ENCODE assay signal across 8 cellular contexts in genomic region chr2:166361351-166362153, GRCh38. TPM values are rescaled to one million over a fixed set of nuclear protein-coding genes. Genes with fewer than 3 reads are reported as not detected.
DNase-seq lines count a peak whose midpoint lies in the region.

No MANE protein-coding gene starts in this region.

- no peak overlapping the region for H3K4me3 Mint-ChIP-seq in activated T-helper 2 cell treated with anti-CD3 and anti-CD28 coated beads, Interferon-gamma antibody, Interleukin-2, Interleukin-4, amounts not matched to agents 10 μg/mL and 5 μg/mL and 100 μg/mL, durations not matched to agents 14 hours and 24 hours and 36 hours (ENCODE audit: low read depth)

- H3K27me3 Mint-ChIP-seq in activated T-helper 2 cell treated with anti-CD3 and anti-CD28 coated beads, Interferon-gamma antibody, Interleukin-2, Interleukin-4, amounts not matched to agents 10 μg/mL and 5 μg/mL and 100 μg/mL, durations not matched to agents 14 hours and 24 hours and 36 hours (ENCODE audit: low read depth) = no peaks in the 10 kb centered on the region

- no peaks in the 10 kb centered on the region for H3K9me3 Mint-ChIP-seq in activated T-helper 2 cell treated with anti-CD3 and anti-CD28 coated beads, Interferon-gamma antibody, Interleukin-2, Interleukin-4, amounts not matched to agents 10 μg/mL and 5 μg/mL and 100 μg/mL, durations not matched to agents 14 hours and 24 hours and 36 hours

- intact Hi-C loops in activated T-helper 2 cell treated with anti-CD3 and anti-CD28 coated beads, Interferon-gamma antibody, Interleukin-2, Interleukin-4, amounts not matched to agents 10 μg/mL and 5 μg/mL and 100 μg/mL, durations not matched to agents 14 hours and 24 hours and 36 hours (cut with micrococcal nuclease) = no loop called here

- H3K27me3 ChIP-seq in adipocyte (replicated peaks; ENCODE audit: control insufficient read depth, insufficient read depth, low read length) = no peaks in the 10 kb centered on the region

- no peak overlapping the region for H3K9ac ChIP-seq in adipocyte (ENCODE audit: low read length)

- H3K4me3 ChIP-seq in adipocyte (ENCODE audit: low read length) = no peak overlapping the region

- no peaks in the 10 kb centered on the region for H3K4me1 Mint-ChIP-seq in activated T-helper 2 cell treated with anti-CD3 and anti-CD28 coated beads, Interferon-gamma antibody, Interleukin-2, Interleukin-4, amounts not matched to agents 10 μg/mL and 5 μg/mL and 100 μg/mL, durations not matched to agents 14 hours and 24 hours and 36 hours (ENCODE audit: low read depth)

- no peak overlapping the region for H3K27ac Mint-ChIP-seq in activated T-helper 2 cell treated with anti-CD3 and anti-CD28 coated beads, Interferon-gamma antibody, Interleukin-2, Interleukin-4, amounts not matched to agents 10 μg/mL and 5 μg/mL and 100 μg/mL, durations not matched to agents 14 hours and 24 hours and 36 hours

- peaks cover 9% of the 10 kb centered on the region for H3K4me1 ChIP-seq in adipocyte (ENCODE audit: control insufficient read depth, insufficient read depth, low read length)

- DNase-seq in NCI-H1694 treated with DMSO at 0.1 percent for 48 hours (lab: John Stamatoyannopoulos, UW) = peak; percentile 26
- no peak for DNase-seq in NCI-H1694 (lab: John Stamatoyannopoulos, UW)
- DNase-seq in HT1080 (ENCODE audit: low read depth) = peak; percentile 39
- DNase-seq in adipocyte (ENCODE audit: low read depth) = peak; percentile 72
- peak; percentile 54 to 57 for DNase-seq in lung microvascular endothelial cell (ENCODE audit: low read depth in 2 of 2)
- no peak for DNase-seq in KG1 (lab: John Stamatoyannopoulos, UW)
- DNase-seq in activated T-helper 2 cell treated with anti-CD3 and anti-CD28 coated beads, Interferon-gamma antibody, Interleukin-2, Interleukin-4, amounts not matched to agents 10 μg/mL and 5 μg/mL and 100 μg/mL, durations not matched to agents 14 hours and 24 hours and 36 hours (ENCODE audit: low spot score) = no peak
- no peak for DNase-seq in stimulated activated CD4-positive, alpha-beta T cell treated with anti-CD3 and anti-CD28 coated beads, Interleukin-2, amount 100 ng/mL, for 24 hours

- no peaks in the 10 kb centered on the region for H3K36me3 ChIP-seq in adipocyte (ENCODE audit: control insufficient read depth, insufficient read depth, low read length, severe bottlenecking)

- H3K9me3 ChIP-seq in adipocyte (ENCODE audit: control insufficient read depth, low read length) = no peaks in the 10 kb centered on the region

- H3K36me3 Mint-ChIP-seq in activated T-helper 2 cell treated with anti-CD3 and anti-CD28 coated beads, Interferon-gamma antibody, Interleukin-2, Interleukin-4, amounts not matched to agents 10 μg/mL and 5 μg/mL and 100 μg/mL, durations not matched to agents 14 hours and 24 hours and 36 hours (ENCODE audit: low read depth) = no peaks in the 10 kb centered on the region

RNA-seq across cellular contexts. Expression of gene SCN9A, which starts 14.2 kb away (rescaled TPM):
- total RNA-seq in HT1080 (2014; rRNA removed; shearing (Covaris generic)) = 1.1 and 1.8 TPM in 2 replicates
- 0.76 and 0.96 TPM in 2 replicates for polyA plus RNA-seq in HT1080 (2015; cell fraction: cytosol; rRNA removed)
- polyA plus RNA-seq in HT1080 (2015; cell fraction: nucleus; rRNA removed) = 1.6 and 1.8 TPM in 2 replicates
- under 0.01 and 0.22 TPM in 2 replicates for total RNA-seq in lung microvascular endothelial cell
- 0.16 TPM in 1 of 2 replicates, not detected in the other for total RNA-seq in activated T-helper 2 cell treated with anti-CD3 and anti-CD28 coated beads, Interferon-gamma antibody, Interleukin-2, Interleukin-4, amounts not matched to agents 10 μg/mL and 5 μg/mL and 100 μg/mL, durations not matched to agents 14 hours and 24 hours and 36 hours

Comparison
In these comparisons a context has a peak if more than half of its experiments do, and no peak if none do; other contexts are left out.
1. DNase-seq: peak in NCI-H1694 treated with DMSO at 0.1 percent for 48 hours (single experiment), HT1080 (single experiment), adipocyte (single experiment) and lung microvascular endothelial cell (2 of 2); none in NCI-H1694 (single experiment), KG1 (single experiment), activated T-helper 2 cell treated with anti-CD3 and anti-CD28 coated beads, Interferon-gamma antibody, Interleukin-2, Interleukin-4, amounts not matched to agents 10 μg/mL and 5 μg/mL and 100 μg/mL, durations not matched to agents 14 hours and 24 hours and 36 hours (single experiment) and stimulated activated CD4-positive, alpha-beta T cell treated with anti-CD3 and anti-CD28 coated beads, Interleukin-2, amount 100 ng/mL, for 24 hours (0 of 2).